1 cellular context compared by ENCODE assay signal in the genomic region with DNA sequence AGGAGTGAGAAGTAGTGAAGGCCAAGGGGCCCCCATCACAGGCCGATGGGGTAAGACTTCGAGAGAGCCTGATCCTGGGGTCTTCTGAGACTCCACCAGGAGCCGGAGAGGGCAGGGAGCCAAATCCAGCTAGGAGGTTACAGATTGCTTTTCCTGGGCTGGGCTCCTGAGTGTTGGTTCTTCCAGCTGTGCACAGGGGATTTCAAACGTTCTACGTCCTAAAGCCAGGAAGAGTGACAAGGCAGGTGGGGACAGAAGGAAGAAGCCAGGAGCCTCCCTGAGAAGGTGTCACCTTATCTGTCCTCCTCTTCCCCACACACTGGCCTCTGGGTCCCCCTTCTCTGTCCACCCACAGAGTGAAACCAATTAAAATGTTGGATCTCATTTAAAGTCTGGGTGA.
TF ChIP-seq lines count a peak whose summit lies in the region.

No MANE protein-coding gene starts in this region.

TF ChIP-seq in H1, 55 proteins besides CTCF, POLR2A, EP300 and RAD21:
- TF ChIP-seq SIN3A (conservative IDR thresholded peaks at IDR 0.05 in 1 of 2, IDR thresholded peaks at IDR 0.05 in 1 of 2; ENCODE audit: low read depth in 1 of 2, low read length in 2 of 2) (no peak), CTBP2 (IDR thresholded peaks at IDR 0.05; ENCODE audit: borderline replicate concordance, insufficient read depth, insufficient read length, low read length) (no peak), NRF1 (IDR thresholded peaks at IDR 0.05; ENCODE audit: low read depth, low read length) (no peak), SP1 (IDR thresholded peaks at IDR 0.05; ENCODE audit: low read depth, low read length) (no peak), TAF1 (IDR thresholded peaks at IDR 0.05; ENCODE audit: low read depth, low read length) (no peak), MAFK (IDR thresholded peaks at IDR 0.05; ENCODE audit: low read depth, low read length) (no peak)
